In the genomic region with DNA sequence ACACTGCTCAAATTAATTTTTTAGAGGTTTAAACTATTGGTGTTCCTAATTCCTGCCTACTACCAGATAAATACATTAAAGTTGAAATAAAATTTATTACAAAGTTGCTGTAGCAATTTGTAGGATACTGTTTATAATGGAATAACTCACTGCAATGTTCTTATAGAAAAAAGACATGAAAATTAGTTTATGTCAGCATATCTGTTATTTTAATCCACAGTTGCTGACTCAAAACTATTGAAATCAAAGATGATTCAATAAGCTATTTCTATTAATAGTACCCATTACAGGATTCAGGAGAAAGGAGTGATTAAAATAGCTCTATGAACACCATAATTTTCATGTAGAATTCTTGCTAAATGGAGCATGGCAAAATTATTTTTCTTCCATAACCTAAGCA, we compare ENCODE assay signal across 22 cellular contexts.
A peak's percentile ranks its signal among the peaks of the same experiment; 100 is the strongest.
DNase-seq lines count a peak whose midpoint lies in the region; ATAC-seq, FAIRE-seq and TF ChIP-seq lines count a peak whose summit lies in the region.
"Had no signal": no experiment of that assay in that cellular context is flagged by ENCODE, and none has a peak within 500 bp of the region (broad histone marks: within the 10 kb centered on the region; RNA-seq: fewer than 3 reads in every experiment).

No MANE protein-coding gene starts in this region.

- H3K18ac ChIP-seq in IMR-90 (ENCODE audit: low read depth, low read length) (no peak overlapping the region), neuronal stem cell (ENCODE audit: low read length) (no peak overlapping the region)

- peaks cover 8% of the 10 kb centered on the region for H3K9me3 Mint-ChIP-seq in activated naive CD8-positive, alpha-beta T cell treated with anti-CD3 and anti-CD28 coated beads, Interleukin-2, amount 50 U/mL, for 24 hours

- H3K27me3 Mint-ChIP-seq in activated naive CD8-positive, alpha-beta T cell treated with anti-CD3 and anti-CD28 coated beads, Interleukin-2, amount 50 U/mL, for 24 hours: no peaks in the 10 kb centered on the region
- H3K27me3 Mint-ChIP-seq: CD4-positive, alpha-beta memory T cell had no signal

- H4K20me1 ChIP-seq in SK-N-SH (ENCODE audit: insufficient read depth): no peaks in the 10 kb centered on the region
- no peaks in the 10 kb centered on the region for H4K20me1 ChIP-seq in IMR-90 (ENCODE audit: insufficient read depth, low read length)
- H4K20me1 ChIP-seq in endothelial cell of umbilical vein (replicated peaks; ENCODE audit: control insufficient read depth, extremely low read depth, insufficient read depth, low read length): no peaks in the 10 kb centered on the region

- H3K9ac ChIP-seq in SK-N-SH (no peak overlapping the region), IMR-90 (ENCODE audit: low read depth, low read length) (no peak overlapping the region), endothelial cell of umbilical vein (replicated peaks; ENCODE audit: extremely low read depth, insufficient read depth, low read length) (no peak overlapping the region), neuronal stem cell (ENCODE audit: low read depth, low read length, poor library complexity) (no peak overlapping the region)

- POLR2A ChIA-PET in SK-N-SH (lab: Yijun Ruan, JAX): no interaction called here
- POLR2A ChIA-PET in IMR-90 (lab: Charles Lee; ENCODE audit: unreplicated experiment): no interaction called here
- POLR2A ChIA-PET in endothelial cell of umbilical vein (lab: Charles Lee): no interaction called here

- H3K9me1 ChIP-seq in IMR-90 (ENCODE audit: insufficient read depth, low read length) (no peaks in the 10 kb centered on the region), endothelial cell of umbilical vein (replicated peaks; ENCODE audit: control insufficient read depth, extremely low read depth, insufficient read depth, low read length) (no peaks in the 10 kb centered on the region)

- H4K5ac ChIP-seq in IMR-90 (ENCODE audit: low read depth, low read length): no peak overlapping the region

- H2AK5ac ChIP-seq in IMR-90 (ENCODE audit: low read depth, low read length) (no peak overlapping the region), neuronal stem cell (ENCODE audit: low read depth, low read length) (no peak overlapping the region)

- H2BK15ac ChIP-seq in IMR-90 (ENCODE audit: low read depth, low read length) (no peak overlapping the region), neuronal stem cell (ENCODE audit: low read length) (no peak overlapping the region)

- H2BK5ac ChIP-seq in IMR-90 (ENCODE audit: low read depth, low read length, poor library complexity, severe bottlenecking) (no peak overlapping the region), neuronal stem cell (ENCODE audit: low read length) (no peak overlapping the region)

- no peak overlapping the region for H3K4ac ChIP-seq in IMR-90 (ENCODE audit: low read depth, low read length)
- no peak overlapping the region for H3K4ac ChIP-seq in neuronal stem cell (ENCODE audit: low read length)

- H3K4me1 ChIP-seq in SK-N-SH (ENCODE audit: control insufficient read depth in 1 of 2, insufficient read depth in 2 of 2, low read depth in 1 of 2, low read length in 1 of 2): no peaks in the 10 kb centered on the region; a peak in 1 of 4 replicates
- H3K4me1 ChIP-seq in IMR-90 (ENCODE audit: control insufficient read depth, insufficient read depth, low read length): no peaks in the 10 kb centered on the region
- no peaks in the 10 kb centered on the region for H3K4me1 ChIP-seq in endothelial cell of umbilical vein (ENCODE audit: control insufficient read depth, extremely low read depth, insufficient read depth, low read length)
- H3K4me1 ChIP-seq in neuronal stem cell (ENCODE audit: control insufficient read depth in 2 of 2, insufficient read depth in 1 of 2, low read depth in 1 of 2, low read length in 2 of 2): peaks cover 0 to 7% of the 10 kb centered on the region in 2 donors
- H3K4me1 ChIP-seq: HAP-1 had no signal

- H2AFZ ChIP-seq in SK-N-SH (ENCODE audit: low read depth) (no peak overlapping the region), IMR-90 (replicated peaks; ENCODE audit: low read length, poor library complexity) (no peak overlapping the region), endothelial cell of umbilical vein (ENCODE audit: low read depth, low read length) (no peak overlapping the region), neuronal stem cell (ENCODE audit: low read length) (peak overlapping the region; percentile 80)

- in situ Hi-C loops in IMR-90 (cut with MboI; ENCODE audit: low sequenced_read_pairs): no loop called here

- H3K4me2 ChIP-seq in SK-N-SH: no peak overlapping the region
- H3K4me2 ChIP-seq in IMR-90 (ENCODE audit: low read depth, low read length): no peak overlapping the region
- H3K4me2 ChIP-seq in endothelial cell of umbilical vein (ENCODE audit: insufficient read depth, low read length): no peak overlapping the region
- no peak overlapping the region for H3K4me2 ChIP-seq in neuronal stem cell (ENCODE audit: insufficient read depth, low read length, poor library complexity, severe bottlenecking)

- H3K79me2 ChIP-seq in SK-N-SH (ENCODE audit: insufficient read depth) (no peaks in the 10 kb centered on the region), endothelial cell of umbilical vein (ENCODE audit: control insufficient read depth, insufficient read depth, low read length) (no peaks in the 10 kb centered on the region)

- H3K27ac Mint-ChIP-seq in activated naive CD8-positive, alpha-beta T cell treated with anti-CD3 and anti-CD28 coated beads, Interleukin-2, amount 50 U/mL, for 24 hours: no peak overlapping the region
- H3K27ac Mint-ChIP-seq: CD4-positive, alpha-beta memory T cell; HFFc6 had no signal

- H3K14ac ChIP-seq in IMR-90 (replicated peaks; ENCODE audit: low read depth, low read length): no peak overlapping the region
- no peak overlapping the region for H3K14ac ChIP-seq in neuronal stem cell (ENCODE audit: low read length)

- BruUV-seq in IMR-90 (replicated peaks; lab: Mats Ljungman, UMichigan) (no TSS peak), endothelial cell of umbilical vein (replicated peaks; lab: Mats Ljungman, UMichigan) (no TSS peak)

- no peaks in the 10 kb centered on the region for H3K27me3 ChIP-seq in SK-N-SH (ENCODE audit: insufficient read depth)
- H3K27me3 ChIP-seq in IMR-90 (ENCODE audit: control insufficient read depth, insufficient read depth, low read length): no peaks in the 10 kb centered on the region
- H3K27me3 ChIP-seq in endothelial cell of umbilical vein (ENCODE audit: control insufficient read depth in 2 of 2, insufficient read depth in 2 of 2, low read length in 2 of 2): no peaks in the 10 kb centered on the region
- no peaks in the 10 kb centered on the region for H3K27me3 ChIP-seq in neuronal stem cell (ENCODE audit: control insufficient read depth in 3 of 3, insufficient read depth in 3 of 3, low read depth in 1 of 3, low read length in 3 of 3)

- no peaks in the 10 kb centered on the region for H3K4me1 Mint-ChIP-seq in activated naive CD8-positive, alpha-beta T cell treated with anti-CD3 and anti-CD28 coated beads, Interleukin-2, amount 50 U/mL, for 24 hours
- H3K4me1 Mint-ChIP-seq: CD4-positive, alpha-beta memory T cell had no signal

- H3K23ac ChIP-seq in IMR-90 (ENCODE audit: low read depth, low read length): no peak overlapping the region
- no peak overlapping the region for H3K23ac ChIP-seq in neuronal stem cell (ENCODE audit: low read depth, low read length, poor library complexity)

- intact Hi-C loops in IMR-90 (cut with micrococcal nuclease): loop anchor here (5.0 kb wide), 1 partner anchor 850 kb away; no protein-coding TSS in a partner anchor
- intact Hi-C loops in endothelial cell of umbilical vein (cut with micrococcal nuclease): no loop called here

- no peak for TF ChIP-seq EP300 in SK-N-SH (IDR thresholded peaks at IDR 0.05; ENCODE audit: borderline replicate concordance in 1 of 2, low read depth in 1 of 2, low read length in 1 of 2)

- TF ChIP-seq RAD21 in SK-N-SH (IDR thresholded peaks at IDR 0.05; ENCODE audit: low read length) (no peak), IMR-90 (IDR thresholded peaks at IDR 0.05; ENCODE audit: low read length) (no peak)

- H2AK9ac ChIP-seq in IMR-90 (replicated peaks; ENCODE audit: low read depth, low read length, poor library complexity): no peak overlapping the region

- CTCF ChIA-PET in SK-N-SH (lab: Yijun Ruan, JAX): no interaction called here
- CTCF ChIA-PET in IMR-90 (lab: Yijun Ruan, JAX): no interaction called here
- CTCF ChIA-PET in endothelial cell of umbilical vein (lab: Charles Lee): interaction anchor here (1.1 to 1.7 kb wide), 2 partner anchors 85 to 745 kb away, joined by 3 to 4 read pairs; no protein-coding TSS in a partner anchor

- no peak for TF ChIP-seq POLR2A in IMR-90 (IDR thresholded peaks at IDR 0.05; ENCODE audit: low read depth, low read length)
- TF ChIP-seq POLR2A in endothelial cell of umbilical vein (IDR thresholded peaks at IDR 0.05; ENCODE audit: low read depth, low read length): no peak

- H3K9me3 ChIP-seq in SK-N-SH (no peaks in the 10 kb centered on the region), IMR-90 (ENCODE audit: control insufficient read depth, insufficient read depth, low read length) (peaks cover 2% of the 10 kb centered on the region; the same call in 1 of the 2 replicates), endothelial cell of umbilical vein (replicated peaks; ENCODE audit: control insufficient read depth, insufficient read depth, low read length) (no peaks in the 10 kb centered on the region), neuronal stem cell (replicated peaks in 1 of 2; ENCODE audit: control insufficient read depth in 2 of 2, insufficient read depth in 1 of 2, low read depth in 1 of 2, low read length in 2 of 2) (peaks cover 0 to 4% of the 10 kb centered on the region in 2 donors)
- H3K9me3 ChIP-seq: HAP-1 had no signal

- H3K56ac ChIP-seq in IMR-90 (ENCODE audit: extremely low read depth, insufficient read depth, low read length): no peak overlapping the region

- no peak overlapping the region for H3K4me3 Mint-ChIP-seq in activated naive CD8-positive, alpha-beta T cell treated with anti-CD3 and anti-CD28 coated beads, Interleukin-2, amount 50 U/mL, for 24 hours
- H3K4me3 Mint-ChIP-seq: CD4-positive, alpha-beta memory T cell; HFFc6 had no signal

- H4K91ac ChIP-seq in IMR-90 (ENCODE audit: insufficient read depth, low read depth, low read length): no peak overlapping the region
- no peak overlapping the region for H4K91ac ChIP-seq in neuronal stem cell (ENCODE audit: low read depth, low read length, poor library complexity)

- peaks cover 4% of the 10 kb centered on the region; the same call in 1 of the 2 replicates for H3K9me2 ChIP-seq in SK-N-SH

- H3F3A ChIP-seq in SK-N-SH (replicated peaks; ENCODE audit: insufficient read depth): peaks cover 3% of the 10 kb centered on the region

- DNase-seq in SK-N-SH (no peak), IMR-90 (no peak), endothelial cell of umbilical vein (ENCODE audit: low read depth, low spot score) (no peak), neuronal stem cell (ENCODE audit: low spot score) (no peak), superior temporal gyrus (ENCODE audit: extremely low spot score) (no peak), NCI-H2227 treated with DMSO at 0.1 percent for 48 hours (lab: John Stamatoyannopoulos, UW) (no peak)
- no peak for DNase-seq in activated naive CD8-positive, alpha-beta T cell treated with anti-CD3 and anti-CD28 coated beads, Interleukin-2, amount 50 U/mL, for 24 hours
- DNase-seq: C1 segment of cervical spinal cord; Calu3; CD4-positive, alpha-beta memory T cell; COR-L47; DMS53; DMS79 treated with DMSO at 0.1 percent for 48 hours; GF-D8; GOT3; HFFc6 had no signal

- H2BK120ac ChIP-seq in IMR-90 (ENCODE audit: low read depth, low read length): no peak overlapping the region
- no peak overlapping the region for H2BK120ac ChIP-seq in neuronal stem cell (ENCODE audit: low read depth, low read length)

- no peak overlapping the region for H2BK12ac ChIP-seq in neuronal stem cell (ENCODE audit: low read length)

- H3K27ac ChIP-seq in SK-N-SH (ENCODE audit: low read depth in 2 of 2, low read length in 1 of 2): no peak overlapping the region
- H3K27ac ChIP-seq in IMR-90 (ENCODE audit: insufficient read depth, low read length): no peak overlapping the region
- H3K27ac ChIP-seq in endothelial cell of umbilical vein (ENCODE audit: insufficient read depth, low read depth, low read length): no peak overlapping the region
- no peak overlapping the region for H3K27ac ChIP-seq in neuronal stem cell (replicated peaks; ENCODE audit: low read length)
- H3K27ac ChIP-seq: 22Rv1 had no signal

- dilution Hi-C loops in IMR-90 (cut with HindIII; ENCODE audit: low sequenced_read_pairs, unreplicated experiment): no loop called here
- dilution Hi-C loops in endothelial cell of umbilical vein (cut with MboI; ENCODE audit: extremely low pct_ligation_motif_present, low sequenced_read_pairs): no loop called here

- no peak overlapping the region for H2BK20ac ChIP-seq in IMR-90 (ENCODE audit: low read depth, low read length)

- H3K36me3 Mint-ChIP-seq in activated naive CD8-positive, alpha-beta T cell treated with anti-CD3 and anti-CD28 coated beads, Interleukin-2, amount 50 U/mL, for 24 hours (ENCODE audit: low read depth): no peaks in the 10 kb centered on the region
- H3K36me3 Mint-ChIP-seq: CD4-positive, alpha-beta memory T cell had no signal

- H4K8ac ChIP-seq in IMR-90 (ENCODE audit: low read depth in 2 of 2, low read length in 2 of 2) (no peak overlapping the region), neuronal stem cell (ENCODE audit: low read depth, low read length) (no peak overlapping the region)

- ATAC-seq in SK-N-SH treated with all-trans-retinoic acid at 6 μM for 48 hours: no peak
- ATAC-seq in IMR-90 (ENCODE audit: low read depth): no peak
- ATAC-seq in activated naive CD8-positive, alpha-beta T cell treated with anti-CD3 and anti-CD28 coated beads, Interleukin-2, amount 50 U/mL, for 24 hours: no peak

- TF ChIP-seq CTCF in SK-N-SH (IDR thresholded peaks at IDR 0.05) (no peak), IMR-90 (conservative IDR thresholded peaks at IDR 0.05; ENCODE audit: low read depth, low read length) (no peak), endothelial cell of umbilical vein (IDR thresholded peaks at IDR 0.05; ENCODE audit: extremely low read depth in 1 of 2, insufficient read depth in 1 of 2, low read depth in 1 of 2, low read length in 2 of 2) (no peak)

- H3K79me1 ChIP-seq in IMR-90 (ENCODE audit: low read depth in 1 of 2, low read length in 2 of 2): no peaks in the 10 kb centered on the region
- no peaks in the 10 kb centered on the region for H3K79me1 ChIP-seq in neuronal stem cell (ENCODE audit: low read depth, low read length)

- no peaks in the 10 kb centered on the region for H3K36me3 ChIP-seq in SK-N-SH (replicated peaks in 1 of 2; ENCODE audit: control insufficient read depth in 1 of 2, insufficient read depth in 2 of 2, low read length in 1 of 2)
- H3K36me3 ChIP-seq in IMR-90 (ENCODE audit: control insufficient read depth, insufficient read depth, low read length): no peaks in the 10 kb centered on the region
- H3K36me3 ChIP-seq in endothelial cell of umbilical vein (ENCODE audit: control insufficient read depth in 2 of 2, extremely low read depth in 1 of 2, insufficient read depth in 2 of 2, low read length in 2 of 2): no peaks in the 10 kb centered on the region
- H3K36me3 ChIP-seq in neuronal stem cell (replicated peaks in 1 of 2; ENCODE audit: control insufficient read depth in 2 of 2, insufficient read depth in 2 of 2, low read length in 2 of 2): no peaks in the 10 kb centered on the region
- H3K36me3 ChIP-seq: HAP-1 had no signal

- H3K4me3 ChIP-seq in SK-N-SH (ENCODE audit: low read depth in 2 of 2, low read length in 1 of 2) (no peak overlapping the region), IMR-90 (ENCODE audit: insufficient read depth, low read depth, low read length) (no peak overlapping the region), endothelial cell of umbilical vein (replicated peaks in 1 of 3; ENCODE audit: insufficient read depth in 1 of 3, low read depth in 1 of 3, low read length in 3 of 3) (no peak overlapping the region), neuronal stem cell (ENCODE audit: low read length in 2 of 2) (no peak overlapping the region)
- H3K4me3 ChIP-seq: HAP-1 had no signal

- peak; percentile 24 for FAIRE-seq in endothelial cell of umbilical vein (lab: Jason Lieb, UNC)
- FAIRE-seq: GM12891, GM18507, H54 had no signal
